29 cellular contexts compared by ENCODE assay signal in the genomic region with DNA sequence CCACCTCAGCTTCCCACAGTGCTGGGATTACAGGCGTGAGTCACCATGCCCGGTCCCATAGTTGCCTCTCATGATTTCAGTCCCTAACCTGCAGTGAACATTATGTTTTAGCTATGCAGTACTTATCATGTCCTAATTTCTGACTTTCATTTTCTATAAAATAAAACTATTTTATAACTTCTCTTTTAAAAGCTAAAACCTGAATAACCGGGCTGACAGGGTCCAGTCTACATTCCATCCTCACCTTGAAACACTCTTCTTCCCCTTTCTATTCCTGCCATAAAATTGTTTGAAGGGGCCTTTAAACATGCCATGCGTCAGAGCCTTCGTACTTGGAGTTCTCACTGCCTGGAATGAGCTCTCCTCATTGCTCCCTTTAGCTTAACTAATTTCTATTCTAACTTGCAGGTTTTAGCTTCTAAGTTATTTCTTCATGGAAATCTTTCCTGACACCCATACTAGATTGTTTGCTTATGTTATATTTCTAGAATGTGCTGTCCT.
"Had no signal": no experiment of that assay in that cellular context is flagged by ENCODE, and none has a peak within 500 bp of the region (broad histone marks: within the 10 kb centered on the region; RNA-seq: fewer than 3 reads in every experiment).

No MANE protein-coding gene starts in this region.

- H3K9me3 Mint-ChIP-seq: endodermal cell; immature natural killer cell; mesothelial cell of epicardium; nephron; neural progenitor cell; stimulated activated effector memory CD8-positive, alpha-beta T cell treated with anti-CD3 and anti-CD28 coated beads, Interleukin-12 subunit alpha, Interleukin-12 subunit beta, amount 100 ng/mL, for 72 hours; stimulated activated naive CD8-positive, alpha-beta T cell treated with anti-CD3 and anti-CD28 coated beads, Interleukin-15, Interleukin-2, amounts not matched to agents 100 ng/mL and 50 ng/mL, for 24 hours had no signal

- H3K36me3 ChIP-seq: gastroesophageal sphincter, heart left ventricle, neural progenitor cell, right atrium auricular region, thoracic aorta, tibial nerve had no signal

- H3K27me3 Mint-ChIP-seq: progenitor cell of endocrine pancreas had no signal

- H3K4me2 ChIP-seq: neural progenitor cell had no signal

- H3K4me1 ChIP-seq: gastroesophageal sphincter, heart left ventricle, parathyroid adenoma, right atrium auricular region had no signal

- H3K79me2 ChIP-seq: parathyroid adenoma had no signal

- H3K27ac ChIP-seq: dorsolateral prefrontal cortex, epithelial cell of prostate, gastroesophageal sphincter, heart left ventricle, neural progenitor cell, parathyroid adenoma, right atrium auricular region, thoracic aorta, tibial nerve had no signal

- H3K36me3 Mint-ChIP-seq: mesothelial cell of epicardium; naive thymus-derived CD4-positive, alpha-beta T cell; neural progenitor cell; stimulated activated effector memory CD8-positive, alpha-beta T cell treated with anti-CD3 and anti-CD28 coated beads, Interleukin-12 subunit alpha, Interleukin-12 subunit beta, amount 100 ng/mL, for 72 hours had no signal

- H3K4me3 ChIP-seq: dorsolateral prefrontal cortex, gastroesophageal sphincter, heart left ventricle, neural progenitor cell, right atrium auricular region, thoracic aorta, tibial nerve had no signal

- H3K4me1 Mint-ChIP-seq: immature natural killer cell; nephron; stimulated activated effector memory CD8-positive, alpha-beta T cell treated with anti-CD3 and anti-CD28 coated beads, Interleukin-12 subunit alpha, Interleukin-12 subunit beta, amount 100 ng/mL, for 72 hours had no signal

- H3K27ac Mint-ChIP-seq: endodermal cell; immature natural killer cell; mesothelial cell of epicardium; naive thymus-derived CD4-positive, alpha-beta T cell; nephron; neural progenitor cell; progenitor cell of endocrine pancreas; stimulated activated effector memory CD8-positive, alpha-beta T cell treated with anti-CD3 and anti-CD28 coated beads, Interleukin-12 subunit alpha, Interleukin-12 subunit beta, amount 100 ng/mL, for 72 hours; stimulated activated naive CD8-positive, alpha-beta T cell treated with anti-CD3 and anti-CD28 coated beads, Interleukin-15, Interleukin-2, amounts not matched to agents 100 ng/mL and 50 ng/mL, for 24 hours had no signal

- H2AFZ ChIP-seq: neural progenitor cell, parathyroid adenoma had no signal

- H3K9ac ChIP-seq: neural progenitor cell, parathyroid adenoma had no signal

- H3K27me3 ChIP-seq: gastroesophageal sphincter, heart left ventricle, neural progenitor cell, right atrium auricular region, tibial nerve had no signal

- ATAC-seq: esophagus mucosa; gastroesophageal sphincter; heart left ventricle; naive thymus-derived CD4-positive, alpha-beta T cell; sciatic nerve; stimulated activated effector memory CD8-positive, alpha-beta T cell treated with anti-CD3 and anti-CD28 coated beads, Interleukin-12 subunit alpha, Interleukin-12 subunit beta, amount 100 ng/mL, for 72 hours had no signal

- DNase-seq: caudate nucleus; cerebellar nuclear complex; dorsolateral prefrontal cortex; effector CD8-positive, alpha-beta T cell; endodermal cell; foreskin fibroblast; heart left ventricle; hippocampal formation; immature natural killer cell; islet precursor cell; kidney glomerular epithelial cell; mesenchymal stem cell; naive thymus-derived CD4-positive, alpha-beta T cell; stimulated activated CD4-positive, alpha-beta T cell treated with anti-CD3 and anti-CD28 coated beads, Interleukin-2, amount 100 ng/mL, for 24 hours; stimulated activated CD4-positive, alpha-beta T cell treated with anti-CD3 and anti-CD28 coated beads, Interleukin-4, amount 100 ng/mL, for 24 hours had no signal

- H3K9me3 ChIP-seq: gastroesophageal sphincter, heart left ventricle, right atrium auricular region, thoracic aorta, tibial nerve had no signal

- H3K4me3 Mint-ChIP-seq: endodermal cell; immature natural killer cell; mesothelial cell of epicardium; naive thymus-derived CD4-positive, alpha-beta T cell; nephron; neural progenitor cell; stimulated activated effector memory CD8-positive, alpha-beta T cell treated with anti-CD3 and anti-CD28 coated beads, Interleukin-12 subunit alpha, Interleukin-12 subunit beta, amount 100 ng/mL, for 72 hours; stimulated activated naive CD8-positive, alpha-beta T cell treated with anti-CD3 and anti-CD28 coated beads, Interleukin-15, Interleukin-2, amounts not matched to agents 100 ng/mL and 50 ng/mL, for 24 hours had no signal
